Comparison of ENCODE assay signal across 10 cellular contexts in genomic region chr3:196115678-196116083, GRCh38. TPM values are rescaled to one million over a fixed set of nuclear protein-coding genes. Genes with fewer than 3 reads are reported as not detected.
DNase-seq lines count a peak whose midpoint lies in the region; ATAC-seq and TF ChIP-seq lines count a peak whose summit lies in the region.
"Had no signal": no experiment of that assay in that cellular context is flagged by ENCODE, and none has a peak within 500 bp of the region (broad histone marks: within the 10 kb centered on the region; RNA-seq: fewer than 3 reads in every experiment).

No MANE protein-coding gene starts in this region.

- intact Hi-C loops in sigmoid colon (cut with DNase I), result no loop called here

- no peaks in the 10 kb centered on the region for H3K4me1 ChIP-seq in sigmoid colon

- TF ChIP-seq POLR2A in sigmoid colon (IDR thresholded peaks at IDR 0.05), result no peak

- DNase-seq in GM12864 (ENCODE audit: low read depth), result peak; percentile 77
- DNase-seq in NAMALWA (ENCODE audit: low spot score), result peak; percentile 34
- DNase-seq in NCI-H82 treated with DMSO at 0.1 percent for 48 hours (lab: John Stamatoyannopoulos, UW; ENCODE audit: unreplicated experiment), result no peak
- DNase-seq in cerebellar nuclear complex (lab: John Stamatoyannopoulos, UW), result no peak
- DNase-seq in sigmoid colon, result no peak
- no peak for DNase-seq in omental fat pad (ENCODE audit: low spot score)
- DNase-seq: CD8-positive, alpha-beta T cell had no signal

- TF ChIP-seq CTCF in GM12864 (IDR thresholded peaks at IDR 0.05; ENCODE audit: low read depth, low read length, missing control alignments) (no peak), sigmoid colon (IDR thresholded peaks at IDR 0.05) (no peak), omental fat pad (IDR thresholded peaks at IDR 0.05) (no peak)

- H3K27me3 ChIP-seq in sigmoid colon, result no peaks in the 10 kb centered on the region

- no peaks in the 10 kb centered on the region for H3K9me3 ChIP-seq in sigmoid colon

- H3K27ac ChIP-seq in sigmoid colon, result no peak overlapping the region

- ATAC-seq in GM19328 (IDR thresholded peaks at IDR 0.05; ENCODE audit: unreplicated experiment) (peak; percentile 51), HG02870 (IDR thresholded peaks at IDR 0.05; ENCODE audit: unreplicated experiment) (peak; percentile 53), omental fat pad (ENCODE audit: low FRiP score) (no peak)
- ATAC-seq: CD8-positive, alpha-beta T cell; HepG2 had no signal

- H3K4me3 ChIP-seq in GM12864 (ENCODE audit: low read depth, low read length), result peak overlapping the region; percentile 13; the same call in 1 of the 2 replicates
- no peak overlapping the region for H3K4me3 ChIP-seq in sigmoid colon

- no peaks in the 10 kb centered on the region for H3K36me3 ChIP-seq in sigmoid colon

- no peak for TF ChIP-seq EP300 in sigmoid colon (IDR thresholded peaks at IDR 0.05)

- 64 to 86% methylated on average over 3 of the region's 3 CpGs for WGBS in sigmoid colon, 2 donors

RNA-seq across cellular contexts. Expression of gene TFRC, which starts 33.8 kb away (rescaled TPM):
- total RNA-seq in sigmoid colon, result 10 to 100 TPM; 48.2 to 58.8 (median 52.1) TPM
- polyA plus RNA-seq in sigmoid colon, result 10 to 100 TPM; 11.4 to 85.1 (median 43.0) TPM
- 100 to 1,000 TPM; 144 to 333 (median 242) TPM for total RNA-seq in omental fat pad

Comparison
In these comparisons a context has a peak if more than half of its experiments do, and no peak if none do; other contexts are left out.
1. DNase-seq: peak in GM12864 (single experiment) and NAMALWA (single experiment); none in NCI-H82 treated with DMSO at 0.1 percent for 48 hours (single experiment), cerebellar nuclear complex (0 of 2), sigmoid colon (single experiment) and omental fat pad (single experiment).